Comparison of ENCODE assay signal across 2 cellular contexts in the genomic region with DNA sequence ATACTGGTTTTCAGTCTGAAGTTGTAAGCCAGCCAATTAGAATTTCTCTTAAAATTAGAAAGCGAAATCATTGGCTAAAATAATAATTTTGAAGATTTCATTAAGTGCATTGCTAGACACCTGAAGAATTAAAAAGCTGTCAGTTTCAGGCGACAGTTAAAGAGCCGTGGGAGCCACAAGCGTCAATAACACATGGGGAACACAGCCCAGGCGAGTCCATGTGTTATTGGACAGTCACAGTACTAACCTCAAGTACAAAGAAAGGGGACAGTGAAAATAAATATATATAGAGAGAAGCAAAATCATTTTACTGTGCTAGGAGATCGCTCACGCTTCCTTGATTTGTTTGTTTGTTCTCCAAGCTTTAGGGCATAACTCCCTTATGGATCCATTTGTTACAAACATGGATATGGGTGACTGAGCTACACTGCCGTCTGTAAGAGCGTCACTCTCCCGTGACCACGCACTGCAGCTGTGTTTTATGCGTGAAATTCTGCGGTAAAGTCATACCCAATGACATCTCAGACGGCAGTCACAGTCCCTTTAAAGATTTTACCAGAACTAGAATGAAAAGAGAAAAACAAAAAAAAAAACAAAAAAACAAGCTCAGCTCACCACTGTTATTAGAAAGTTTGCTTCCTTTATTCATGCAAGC.
TF ChIP-seq lines count a peak whose summit lies in the region.

No MANE protein-coding gene starts in this region.

TF ChIP-seq in HepG2, 621 proteins besides CTCF, POLR2A, EP300 and RAD21 (continued from another document):
- TF ChIP-seq ZNF574 (CRISPR knock-in tag; IDR thresholded peaks at IDR 0.05) (no peak), CREBL2 (CRISPR knock-in tag; IDR thresholded peaks at IDR 0.05; ENCODE audit: borderline replicate concordance) (no peak), JDP2 (CRISPR knock-in tag; IDR thresholded peaks at IDR 0.05; ENCODE audit: borderline replicate concordance) (no peak), ARNT2 (CRISPR knock-in tag; IDR thresholded peaks at IDR 0.05; ENCODE audit: low read depth) (no peak), MLLT10 (CRISPR knock-in tag; IDR thresholded peaks at IDR 0.05) (no peak), ZSCAN20 (CRISPR knock-in tag; IDR thresholded peaks at IDR 0.05; ENCODE audit: borderline replicate concordance) (no peak), NFKB2 (CRISPR knock-in tag; IDR thresholded peaks at IDR 0.05; ENCODE audit: borderline replicate concordance) (no peak), ATF7-NPFF (CRISPR knock-in tag; IDR thresholded peaks at IDR 0.05; ENCODE audit: low read depth) (no peak), ZFX (CRISPR knock-in tag; IDR thresholded peaks at IDR 0.05; ENCODE audit: low read depth) (no peak)
- TF ChIP-seq, protein P1, sequence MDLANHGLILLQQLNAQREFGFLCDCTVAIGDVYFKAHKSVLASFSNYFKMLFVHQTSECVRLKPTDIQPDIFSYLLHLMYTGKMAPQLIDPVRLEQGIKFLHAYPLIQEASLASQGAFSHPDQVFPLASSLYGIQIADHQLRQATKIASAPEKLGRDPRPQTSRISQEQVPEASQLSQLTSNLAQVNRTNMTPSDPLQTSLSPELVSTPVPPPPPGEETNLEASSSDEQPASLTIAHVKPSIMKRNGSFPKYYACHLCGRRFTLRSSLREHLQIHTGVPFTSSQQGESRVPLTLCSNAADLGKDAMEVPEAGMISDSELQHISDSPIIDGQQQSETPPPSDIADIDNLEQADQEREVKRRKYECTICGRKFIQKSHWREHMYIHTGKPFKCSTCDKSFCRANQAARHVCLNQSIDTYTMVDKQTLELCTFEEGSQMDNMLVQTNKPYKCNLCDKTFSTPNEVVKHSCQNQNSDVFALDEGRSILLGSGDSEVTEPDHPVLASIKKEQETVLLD (CRISPR knock-in tag; IDR thresholded peaks at IDR 0.05; ENCODE audit: low read depth) = no peak

TF ChIP-seq in HEK293T, 16 proteins besides CTCF, POLR2A, EP300 and RAD21 (continued from another document):
- TF ChIP-seq, protein P2, sequence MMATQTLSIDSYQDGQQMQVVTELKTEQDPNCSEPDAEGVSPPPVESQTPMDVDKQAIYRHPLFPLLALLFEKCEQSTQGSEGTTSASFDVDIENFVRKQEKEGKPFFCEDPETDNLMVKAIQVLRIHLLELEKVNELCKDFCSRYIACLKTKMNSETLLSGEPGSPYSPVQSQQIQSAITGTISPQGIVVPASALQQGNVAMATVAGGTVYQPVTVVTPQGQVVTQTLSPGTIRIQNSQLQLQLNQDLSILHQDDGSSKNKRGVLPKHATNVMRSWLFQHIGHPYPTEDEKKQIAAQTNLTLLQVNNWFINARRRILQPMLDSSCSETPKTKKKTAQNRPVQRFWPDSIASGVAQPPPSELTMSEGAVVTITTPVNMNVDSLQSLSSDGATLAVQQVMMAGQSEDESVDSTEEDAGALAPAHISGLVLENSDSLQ (IDR thresholded peaks at IDR 0.05) = no peak
- TF ChIP-seq FOXM1 (IDR thresholded peaks at IDR 0.05; ENCODE audit: borderline replicate concordance) = no peak
- no peak for TF ChIP-seq FOXK2 (IDR thresholded peaks at IDR 0.05)
- no peak for TF ChIP-seq LEF1 (IDR thresholded peaks at IDR 0.05; ENCODE audit: borderline replicate concordance)
- TF ChIP-seq NFRKB (IDR thresholded peaks at IDR 0.05) = no peak
- TF ChIP-seq ZNF384 (IDR thresholded peaks at IDR 0.05) = no peak
- TF ChIP-seq SP1 (IDR thresholded peaks at IDR 0.05) = no peak
